Comparison of ENCODE assay signal across 8 cellular contexts in genomic region chr2:118088051-118089014, GRCh38.
DNase-seq lines count a peak whose midpoint lies in the region; ATAC-seq and TF ChIP-seq lines count a peak whose summit lies in the region.

TSS of gene INSIG2 (plus strand) at chr2:118088471. CDS start at chr2:118096557, 8,086 bp downstream.

- DNase-seq in AG08396 (ENCODE audit: low spot score): peak; percentile 94
- DNase-seq in NCI-H2227 treated with DMSO at 0.1 percent for 48 hours (lab: John Stamatoyannopoulos, UW): peak; percentile 99
- DNase-seq in cardiac fibroblast (ENCODE audit: low read depth in 2 of 2): peak; percentile 96 to 97
- peak; percentile 94 for DNase-seq in inferior parietal cortex (ENCODE audit: extremely low spot score)
- peak; percentile 85 to 87 for DNase-seq in stimulated activated CD4-positive, alpha-beta T cell treated with anti-CD3 and anti-CD28 coated beads, Interleukin-12 subunit alpha, Interleukin-12 subunit beta, amount 100 ng/mL, for 24 hours (ENCODE audit: low read depth in 2 of 2)

- ATAC-seq in GM18907 (IDR thresholded peaks at IDR 0.05; ENCODE audit: unreplicated experiment): peak; percentile 98
- peak; percentile 93 for ATAC-seq in HG03159 (IDR thresholded peaks at IDR 0.05; ENCODE audit: unreplicated experiment)

- peak within 1 kb of the TSS; percentile 68 for H3K4me3 ChIP-seq in WI38 (ENCODE audit: low read depth, low read length)
- H3K4me3 ChIP-seq in cardiac fibroblast (replicated peaks in 1 of 2; ENCODE audit: low read depth in 2 of 2, low read length in 2 of 2): peak within 1 kb of the TSS; percentile 86 to 90

- TF ChIP-seq CTCF in WI38 (IDR thresholded peaks at IDR 0.05; ENCODE audit: low read depth, low read length) (no peak), cardiac fibroblast (IDR thresholded peaks at IDR 0.05; ENCODE audit: low read depth, low read length) (peak; percentile 25)

Comparison
In these comparisons a context has a peak if more than half of its experiments do, and no peak if none do; other contexts are left out.
1. Peak in every context shown above with its lines: DNase-seq, ATAC-seq and H3K4me3 ChIP-seq.